ENCODE assay signal across 9 cellular contexts in genomic region chr13:41058229-41059070, GRCh38. TPM values are rescaled to one million over a fixed set of nuclear protein-coding genes. Genes with fewer than 3 reads are reported as not detected.
DNase-seq lines count a peak whose midpoint lies in the region; ATAC-seq, FAIRE-seq and TF ChIP-seq lines count a peak whose summit lies in the region.
"Had no signal": no experiment of that assay in that cellular context is flagged by ENCODE, and none has a peak within 500 bp of the region (broad histone marks: within the 10 kb centered on the region; RNA-seq: fewer than 3 reads in every experiment).

No MANE protein-coding gene starts in this region.

- H3K4me3 Mint-ChIP-seq in activated T-cell treated with anti-CD3 and anti-CD28 coated beads, Interleukin-2, amount 50 U/mL, for 4 hours: peak overlapping the region; percentile 96

- ATAC-seq in activated T-cell treated with anti-CD3 and anti-CD28 coated beads, Interleukin-2, amount 50 U/mL, for 4 hours: no peak
- ATAC-seq in GM12878: no peak
- ATAC-seq in lower lobe of right lung: no peak

- no peaks in the 10 kb centered on the region for H4K20me1 ChIP-seq in GM12878 (ENCODE audit: control insufficient read depth, insufficient read depth)

- POLR2A ChIA-PET in GM12878 (lab: Charles Lee): interaction anchor here (0.5 to 4.3 kb wide), 9 partner anchors 40 to 257 kb away, joined by 3 to 23 read pairs (median 5); partner anchors contain the start of gene ELF1

- no peaks in the 10 kb centered on the region for H3K9me3 ChIP-seq in GM12878 (replicated peaks; ENCODE audit: control insufficient read depth, insufficient read depth, low read length)
- H3K9me3 ChIP-seq in lower lobe of right lung: no peaks in the 10 kb centered on the region
- no peaks in the 10 kb centered on the region for H3K9me3 ChIP-seq in tibial nerve

- H3K36me3 Mint-ChIP-seq in activated T-cell treated with anti-CD3 and anti-CD28 coated beads, Interleukin-2, amount 50 U/mL, for 4 hours (ENCODE audit: insufficient read depth): peaks cover 2% of the 10 kb centered on the region

- CTCF ChIA-PET in GM12878 (lab: Yijun Ruan, JAX): interaction anchor here (1.0 to 5.2 kb wide), 13 partner anchors 15 to 137 kb away, joined by 3 to 33 read pairs (median 6); partner anchors contain the start of gene ELF1

- H3K4me1 ChIP-seq in GM12878 (ENCODE audit: control insufficient read depth, insufficient read depth, low read length) (no peaks in the 10 kb centered on the region), lower lobe of right lung (peaks cover 71% of the 10 kb centered on the region), tibial nerve (peaks cover 0 to 70% (median 42%) of the 10 kb centered on the region in 4 donors)

- in situ Hi-C loops in GM12878 (cut with MboI): loop anchor here (5.0 kb wide), 1 partner anchor 81 kb away; no protein-coding TSS in a partner anchor

- intact Hi-C loops in GM12878 (cut with micrococcal nuclease; ENCODE audit: unreplicated experiment): loop anchor here (5.0 kb wide), 1 partner anchor 86 kb away; no protein-coding TSS in a partner anchor
- intact Hi-C loops in lower lobe of right lung (cut with DNase I): no loop called here

- SMC1A ChIA-PET in GM12878 (lab: Charles Lee; ENCODE audit: uncharacterized antibody, unreplicated experiment): interaction anchor here (0.8 to 3.0 kb wide), 16 partner anchors 16 to 173 kb away, joined by 3 to 14 read pairs (median 5); partner anchors contain the start of gene ELF1

- H3K4me3 ChIP-seq in GM12878 (peak overlapping the region; percentile 94), lower lobe of right lung (peak overlapping the region; percentile 81), tibial nerve (peak overlapping the region; percentile 83 to 93 (median 90))

- peaks cover 70% of the 10 kb centered on the region for H3K4me1 Mint-ChIP-seq in activated T-cell treated with anti-CD3 and anti-CD28 coated beads, Interleukin-2, amount 50 U/mL, for 4 hours (ENCODE audit: low read depth)

- H3K27me3 ChIP-seq in GM12878 (replicated peaks in 1 of 2; ENCODE audit: control insufficient read depth in 2 of 2, insufficient read depth in 2 of 2, low read length in 1 of 2): no peaks in the 10 kb centered on the region
- H3K27me3 ChIP-seq in lower lobe of right lung (ENCODE audit: low read depth): no peaks in the 10 kb centered on the region
- no peaks in the 10 kb centered on the region for H3K27me3 ChIP-seq in tibial nerve

- peaks cover 2% of the 10 kb centered on the region for H3K27me3 Mint-ChIP-seq in activated T-cell treated with anti-CD3 and anti-CD28 coated beads, Interleukin-2, amount 50 U/mL, for 4 hours (ENCODE audit: low read depth)

- DNase-seq in activated T-cell treated with anti-CD3 and anti-CD28 coated beads, Interleukin-2, amount 50 U/mL, for 4 hours: no peak
- no peak for DNase-seq in activated T-cell treated with anti-CD3 and anti-CD28 coated beads, Interleukin-2, amount 50 U/mL, for 48 hours
- DNase-seq in GM12878 (ENCODE audit: low read depth, low spot score) (no peak), lower lobe of right lung (no peak), tibial nerve (ENCODE audit: low spot score in 2 of 2) (no peak), pons (ENCODE audit: low spot score) (no peak)
- no peak for DNase-seq in stimulated activated CD4-positive, alpha-beta T cell treated with anti-CD3 and anti-CD28 coated beads, Interleukin-4, amount 100 ng/mL, for 24 hours
- DNase-seq in stimulated activated CD4-positive, alpha-beta T cell treated with anti-CD3 and anti-CD28 coated beads, Interleukin-1b, Interleukin-23, amount 100 ng/mL, for 48 hours: no peak
- DNase-seq: activated CD4-positive, alpha-beta T cell treated with anti-CD3 and anti-CD28 coated beads for 4 hours had no signal

- no peak for TF ChIP-seq RAD21 in GM12878 (IDR thresholded peaks at IDR 0.05; ENCODE audit: insufficient read depth, low read depth, low read length)

- RAD21 ChIA-PET in GM12878 (lab: Charles Lee; ENCODE audit: unreplicated experiment): interaction anchor here (1.0 to 9.9 kb wide), 7 partner anchors 40 to 85 kb away, joined by 3 to 172 read pairs (median 4); partner anchors contain the start of gene ELF1

- WGBS in GM12878 (ENCODE audit: insufficient coverage, insufficient replicate concordance, low lambda C conversion rate, missing lambda C conversion rate): 91% methylated on average over 18 of the region's 18 CpGs
- WGBS in tibial nerve, 2 donors: 69 to 71% methylated on average over 18 of the region's 18 CpGs

- H3K27ac ChIP-seq in GM12878 (ENCODE audit: control insufficient read depth, insufficient read depth) (peak overlapping the region; percentile 96; the same call in 1 of the 2 replicates), lower lobe of right lung (peak overlapping the region; percentile 98), tibial nerve (peak overlapping the region; percentile 92 to 99 (median 98))

- no peak overlapping the region for H3K9ac ChIP-seq in GM12878 (ENCODE audit: control insufficient read depth, insufficient read depth, low read length)

- no peak for TF ChIP-seq POLR2A in GM12878 (IDR thresholded peaks at IDR 0.05; ENCODE audit: low read depth, low read length)
- TF ChIP-seq POLR2A in tibial nerve (IDR thresholded peaks at IDR 0.05): no peak

- H3K36me3 ChIP-seq in GM12878 (ENCODE audit: control insufficient read depth in 2 of 2, insufficient read depth in 2 of 2, low read length in 1 of 2) (no peaks in the 10 kb centered on the region), lower lobe of right lung (no peaks in the 10 kb centered on the region), tibial nerve (no peaks in the 10 kb centered on the region)

- peaks cover 89% of the 10 kb centered on the region for H3K79me2 ChIP-seq in GM12878 (ENCODE audit: control insufficient read depth, insufficient read depth, low read length)

- H3K9me3 Mint-ChIP-seq in activated T-cell treated with anti-CD3 and anti-CD28 coated beads, Interleukin-2, amount 50 U/mL, for 4 hours: no peaks in the 10 kb centered on the region

- peak overlapping the region; percentile 64 for H3K4me2 ChIP-seq in GM12878 (ENCODE audit: control insufficient read depth, insufficient read depth)

- no peak overlapping the region for H2AFZ ChIP-seq in GM12878 (ENCODE audit: control insufficient read depth, low read depth, low read length)

- TF ChIP-seq CTCF in GM12878 (IDR thresholded peaks at IDR 0.05 in 2 of 3, conservative IDR thresholded peaks at IDR 0.05 in 1 of 3; ENCODE audit: control insufficient read depth in 2 of 3, extremely low read depth in 1 of 3, insufficient read depth in 1 of 3, low read depth in 3 of 3, low read length in 3 of 3) (no peak), lower lobe of right lung (IDR thresholded peaks at IDR 0.05) (no peak), tibial nerve (IDR thresholded peaks at IDR 0.05) (no peak)

- TF ChIP-seq EP300 in GM12878 (IDR thresholded peaks at IDR 0.05; ENCODE audit: borderline replicate concordance in 1 of 2, control insufficient read depth in 1 of 2, low read depth in 2 of 2, low read length in 2 of 2) (no peak), tibial nerve (IDR thresholded peaks at IDR 0.05) (no peak)

- no TSS peak for BruUV-seq in GM12878 (replicated peaks; lab: Mats Ljungman, UMichigan)

- FAIRE-seq in GM12878 (lab: Jason Lieb, UNC): no peak

TF ChIP-seq in GM12878, 131 proteins besides CTCF, POLR2A, EP300 and RAD21 (continues in another document):
- TF ChIP-seq ZBED1 (IDR thresholded peaks at IDR 0.05; ENCODE audit: borderline replicate concordance) (no peak), PML (IDR thresholded peaks at IDR 0.05; ENCODE audit: low read length) (no peak)

RNA-seq across cellular contexts. Expression of gene WBP4, which starts 2.9 kb away (rescaled TPM):
- 10 to 100 TPM in 2 of 3 donors, 1 to 10 TPM in 1; 8.5 to 17.5 (median 13.9) TPM for total RNA-seq in activated T-cell treated with anti-CD3 and anti-CD28 coated beads, Interleukin-2, amount 50 U/mL, for 4 hours
- 8.1 and 8.3 TPM in 2 replicates for total RNA-seq in GM12878 (2013; cell fraction: nucleolus; rRNA removed)
- total RNA-seq in GM12878 (2014; rRNA removed) (7.4 and 11.8 TPM in 2 replicates), GM12878 (2014; rRNA removed; fragmentation: Illumina TruSeq; extraction: Trizol) (16.3 and 16.9 TPM in 2 replicates), GM12878 (2021) (8.3 and 8.8 TPM in 2 replicates), lower lobe of right lung (10.8 TPM), tibial nerve (10 to 100 TPM; 10.2 to 27.1 (median 15.5) TPM)
- 6.1 TPM for polyA plus RNA-seq in GM12878 (2011; ENCODE audit: low read depth)
- polyA plus RNA-seq in GM12878 (2011; rRNA removed) (15.9 and 26.4 TPM in 2 replicates), GM12878 (2014; fragmentation: Illumina TruSeq; extraction: Trizol) (21.6 and 23.3 TPM in 2 replicates), GM12878 (2014; fragmentation: Nextera tagmentation; extraction: Ambion mirVana) (10 to 100 TPM in 1 of 2 experiments, 1 to 10 TPM in 1; 9.7 to 12.5 TPM), GM12878 (2014; rRNA removed) (9.7 and 13.2 TPM in 2 replicates), GM12878 (2016; fragmentation: Nextera tagmentation; extraction: Ambion mirVana) (10 to 100 TPM; 15.3 to 16.1 TPM)
- 4.3 and 4.4 TPM in 2 replicates for polyA plus RNA-seq in GM12878 (2011; cell fraction: cytosol; rRNA removed)
- polyA plus RNA-seq in GM12878 (2011; cell fraction: nucleus; rRNA removed): 8.1 and 10.3 TPM in 2 replicates
- 9.5 and 12.1 TPM in 2 replicates for polyA plus RNA-seq in GM12878 (2012)
- 2.6 and 2.9 TPM in 2 replicates for polyA minus RNA-seq in GM12878 (2011; rRNA and poly(A)+ RNA removed)
- polyA minus RNA-seq in GM12878 (2011; cell fraction: cytosol; rRNA and poly(A)+ RNA removed): 3.3 and 3.7 TPM in 2 replicates
- 2.3 and 5.4 TPM in 2 replicates for polyA minus RNA-seq in GM12878 (2011; cell fraction: nucleus; rRNA and poly(A)+ RNA removed)

RNA-seq across cellular contexts. Expression of gene ELF1, which starts 39.3 kb away (rescaled TPM):
- 10 to 100 TPM; 49.0 to 56.6 (median 55.9) TPM for total RNA-seq in activated T-cell treated with anti-CD3 and anti-CD28 coated beads, Interleukin-2, amount 50 U/mL, for 4 hours
- total RNA-seq in GM12878 (2013; cell fraction: nucleolus; rRNA removed): 78.0 and 86.2 TPM in 2 replicates
- total RNA-seq in GM12878 (2014; rRNA removed): 45.7 and 49.2 TPM in 2 replicates
- total RNA-seq in GM12878 (2014; rRNA removed; fragmentation: Illumina TruSeq; extraction: Trizol): 55.1 and 59.4 TPM in 2 replicates
- 70.5 and 74.2 TPM in 2 replicates for total RNA-seq in GM12878 (2021)
- 22.7 TPM for polyA plus RNA-seq in GM12878 (2011; ENCODE audit: low read depth)
- 83.5 and 97.6 TPM in 2 replicates for polyA plus RNA-seq in GM12878 (2011; rRNA removed)
- polyA plus RNA-seq in GM12878 (2011; cell fraction: cytosol; rRNA removed): 55.7 and 60.5 TPM in 2 replicates
- 49.6 and 50.3 TPM in 2 replicates for polyA plus RNA-seq in GM12878 (2011; cell fraction: nucleus; rRNA removed)
- polyA plus RNA-seq in GM12878 (2012): 35.2 and 60.8 TPM in 2 replicates
- 91.6 and 118 TPM in 2 replicates for polyA plus RNA-seq in GM12878 (2014; fragmentation: Illumina TruSeq; extraction: Trizol)
- polyA plus RNA-seq in GM12878 (2014; fragmentation: Nextera tagmentation; extraction: Ambion mirVana): 10 to 100 TPM; 43.3 to 43.5 TPM
- 46.8 and 47.9 TPM in 2 replicates for polyA plus RNA-seq in GM12878 (2014; rRNA removed)
- 10 to 100 TPM; 56.2 to 64.0 TPM for polyA plus RNA-seq in GM12878 (2016; fragmentation: Nextera tagmentation; extraction: Ambion mirVana)
- polyA minus RNA-seq in GM12878 (2011; rRNA and poly(A)+ RNA removed): 93.0 and 151 TPM in 2 replicates
- 33.3 and 41.4 TPM in 2 replicates for polyA minus RNA-seq in GM12878 (2011; cell fraction: cytosol; rRNA and poly(A)+ RNA removed)
- polyA minus RNA-seq in GM12878 (2011; cell fraction: nucleus; rRNA and poly(A)+ RNA removed): 49.9 and 69.4 TPM in 2 replicates
- 98.1 TPM for total RNA-seq in lower lobe of right lung
- 100 to 1,000 TPM in 2 of 4 donors, 10 to 100 TPM in 2; 54.6 to 118 (median 98.6) TPM for total RNA-seq in tibial nerve
